23 cellular contexts compared by ENCODE assay signal in the genomic region with DNA sequence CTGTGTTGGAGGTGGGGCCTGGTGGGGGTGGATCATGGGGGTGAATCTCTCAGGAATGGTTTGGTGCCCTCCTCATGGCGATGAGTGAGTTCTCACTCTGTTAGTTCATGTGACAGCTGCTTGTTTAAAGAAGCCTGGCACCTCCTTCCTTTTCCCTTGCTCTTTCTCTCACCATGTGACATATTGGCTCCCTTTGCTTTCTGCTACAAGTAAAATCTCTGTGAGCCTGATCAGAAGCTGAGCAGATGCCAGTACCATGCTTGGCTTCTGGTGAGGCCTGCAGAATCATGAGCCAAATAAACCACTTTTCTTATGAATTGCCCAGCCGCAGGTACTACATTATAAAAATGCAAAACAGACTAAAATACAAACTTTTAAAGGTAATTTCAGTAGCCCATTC.
"Had no signal": no experiment of that assay in that cellular context is flagged by ENCODE, and none has a peak within 500 bp of the region (broad histone marks: within the 10 kb centered on the region; RNA-seq: fewer than 3 reads in every experiment).

No MANE protein-coding gene starts in this region.

- H3K4me3 Mint-ChIP-seq: immature natural killer cell; naive B cell; nephron; stimulated activated naive B cell treated with anti-CD40 and anti-IgM and Interleukin-4, amounts not matched to agents 10 μg/mL and 1 μg/mL and 100 μg/mL, for 72 hours; stimulated activated naive CD8-positive, alpha-beta T cell treated with anti-CD3 and anti-CD28 coated beads, Interleukin-15, amount 100 ng/mL, for 72 hours had no signal

- ATAC-seq: left cardiac atrium; lower lobe of right lung; psoas muscle; right lobe of liver; stimulated activated naive B cell treated with anti-CD40 and anti-IgM and Interleukin-4, amounts not matched to agents 10 μg/mL and 1 μg/mL and 100 μg/mL, for 72 hours; stimulated activated naive CD8-positive, alpha-beta T cell treated with anti-CD3 and anti-CD28 coated beads, Interleukin-15, amount 100 ng/mL, for 72 hours had no signal

- H3K9me3 ChIP-seq: left ventricle myocardium inferior, lower lobe of right lung, psoas muscle, right lobe of liver, spleen had no signal

- H3K4me1 Mint-ChIP-seq: immature natural killer cell; naive B cell; stimulated activated naive B cell treated with anti-CD40 and anti-IgM and Interleukin-4, amounts not matched to agents 10 μg/mL and 1 μg/mL and 100 μg/mL, for 72 hours; stimulated activated naive CD8-positive, alpha-beta T cell treated with anti-CD3 and anti-CD28 coated beads, Interleukin-15, amount 100 ng/mL, for 72 hours had no signal

- H3K9me3 Mint-ChIP-seq: nephron; stimulated activated naive B cell treated with anti-CD40 and anti-IgM and Interleukin-4, amounts not matched to agents 10 μg/mL and 1 μg/mL and 100 μg/mL, for 72 hours; stimulated activated naive CD8-positive, alpha-beta T cell treated with anti-CD3 and anti-CD28 coated beads, Interleukin-15, amount 100 ng/mL, for 72 hours had no signal

- H3K36me3 ChIP-seq: left ventricle myocardium inferior, lower lobe of right lung, right lobe of liver, spleen had no signal

- DNase-seq: cortex of kidney; effector CD8-positive, alpha-beta T cell; immature natural killer cell; kidney; left cardiac atrium; left ventricle myocardium inferior; lower lobe of right lung; mesenchymal stem cell; naive B cell; occipital lobe; psoas muscle; retina; right lobe of liver; spleen; stimulated activated CD4-positive, alpha-beta T cell treated with anti-CD3 and anti-CD28 coated beads, Interleukin-15, amount 100 ng/mL, for 24 hours; stimulated activated CD4-positive, alpha-beta T cell treated with anti-CD3 and anti-CD28 coated beads, Interleukin-1b, Interleukin-23, amount 100 ng/mL, for 48 hours; stimulated activated CD4-positive, alpha-beta T cell treated with anti-CD3 and anti-CD28 coated beads, Interleukin-4, amount 100 ng/mL, for 4 hours; stimulated activated naive B cell treated with anti-CD40 and anti-IgM and Interleukin-4, amounts not matched to agents 10 μg/mL and 1 μg/mL and 100 μg/mL, for 72 hours; stimulated activated naive CD8-positive, alpha-beta T cell treated with anti-CD3 and anti-CD28 coated beads, Interleukin-15, amount 100 ng/mL, for 72 hours; trophoblast cell had no signal

- H3K4me3 ChIP-seq: dorsolateral prefrontal cortex, left ventricle myocardium inferior, lower lobe of right lung, psoas muscle, right lobe of liver, spleen had no signal

- H3K27me3 ChIP-seq: dorsolateral prefrontal cortex, right lobe of liver had no signal

- H3K36me3 Mint-ChIP-seq: immature natural killer cell; stimulated activated naive B cell treated with anti-CD40 and anti-IgM and Interleukin-4, amounts not matched to agents 10 μg/mL and 1 μg/mL and 100 μg/mL, for 72 hours had no signal

- H3K4me1 ChIP-seq: left ventricle myocardium inferior, lower lobe of right lung, parathyroid adenoma, psoas muscle, right lobe of liver, spleen had no signal

- H3K27ac Mint-ChIP-seq: immature natural killer cell; naive B cell; nephron; stimulated activated naive B cell treated with anti-CD40 and anti-IgM and Interleukin-4, amounts not matched to agents 10 μg/mL and 1 μg/mL and 100 μg/mL, for 72 hours; stimulated activated naive CD8-positive, alpha-beta T cell treated with anti-CD3 and anti-CD28 coated beads, Interleukin-15, amount 100 ng/mL, for 72 hours had no signal

- H3K27ac ChIP-seq: dorsolateral prefrontal cortex, left ventricle myocardium inferior, lower lobe of right lung, parathyroid adenoma, psoas muscle, right lobe of liver, spleen had no signal
